In genomic region chr3:115922681-115923347, GRCh38 we compare ENCODE assay signal across 8 cellular contexts.
DNase-seq lines count a peak whose midpoint lies in the region; ATAC-seq, FAIRE-seq and TF ChIP-seq lines count a peak whose summit lies in the region.

No MANE protein-coding gene starts in this region.

- FAIRE-seq in D721Med (lab: Jason Lieb, UNC) (no peak), keratinocyte (lab: Jason Lieb, UNC) (no peak)

- H3K9me1 ChIP-seq in keratinocyte (ENCODE audit: control insufficient read depth, extremely low read depth, insufficient read depth, low read length): no peaks in the 10 kb centered on the region

- H3K27me3 ChIP-seq in RWPE2 (ENCODE audit: insufficient read depth, poor library complexity, severe bottlenecking): peaks cover under 1% of the 10 kb centered on the region
- no peaks in the 10 kb centered on the region for H3K27me3 ChIP-seq in keratinocyte (ENCODE audit: control insufficient read depth, extremely low read depth, insufficient read depth, low read length)
- no peaks in the 10 kb centered on the region for H3K27me3 ChIP-seq in effector memory CD4-positive, alpha-beta T cell (replicated peaks; ENCODE audit: control insufficient read depth, insufficient read depth, low read length, poor library complexity, severe bottlenecking)

- H2AFZ ChIP-seq in keratinocyte (ENCODE audit: control insufficient read depth, low read length): no peak overlapping the region

- no peak overlapping the region for H3K4me2 ChIP-seq in keratinocyte (ENCODE audit: control insufficient read depth, extremely low read depth, insufficient read depth, low read depth, low read length)

- H3K9me3 ChIP-seq in RWPE2 (ENCODE audit: severe bottlenecking) (no peaks in the 10 kb centered on the region), keratinocyte (ENCODE audit: control insufficient read depth, low read depth, low read length) (no peaks in the 10 kb centered on the region)
- no peaks in the 10 kb centered on the region for H3K9me3 ChIP-seq in effector memory CD4-positive, alpha-beta T cell (ENCODE audit: control insufficient read depth, low read length)

- H3K4me3 ChIP-seq in RWPE2 (ENCODE audit: severe bottlenecking) (no peak overlapping the region), keratinocyte (ENCODE audit: control insufficient read depth in 2 of 3, extremely low read depth in 1 of 3, insufficient read depth in 2 of 3, low read depth in 1 of 3, low read length in 3 of 3) (no peak overlapping the region)
- no peak overlapping the region for H3K4me3 ChIP-seq in effector memory CD4-positive, alpha-beta T cell (ENCODE audit: insufficient read depth, low read depth, low read length, poor library complexity, severe bottlenecking)

- no peaks in the 10 kb centered on the region for H4K20me1 ChIP-seq in keratinocyte (ENCODE audit: control insufficient read depth, extremely low read depth, insufficient read depth, low read length)

- no peak overlapping the region for H3K27ac ChIP-seq in RWPE2 (ENCODE audit: poor library complexity, severe bottlenecking)
- no peak overlapping the region for H3K27ac ChIP-seq in keratinocyte (ENCODE audit: control insufficient read depth, insufficient read depth, low read length)
- no peak overlapping the region for H3K27ac ChIP-seq in effector memory CD4-positive, alpha-beta T cell (ENCODE audit: insufficient read depth, low read length, poor library complexity, severe bottlenecking)

- no peak overlapping the region for H3K9ac ChIP-seq in keratinocyte (ENCODE audit: control insufficient read depth, extremely low read depth, insufficient read depth, low read length)

- dilution Hi-C loops in keratinocyte (cut with MboI; ENCODE audit: extremely low pct_ligation_motif_present, low sequenced_read_pairs): no loop called here

- H3K79me2 ChIP-seq in keratinocyte (ENCODE audit: control insufficient read depth, insufficient read depth, low read length): no peaks in the 10 kb centered on the region

- TF ChIP-seq CTCF in D721Med (IDR thresholded peaks at IDR 0.05; ENCODE audit: insufficient read depth, missing control alignments): peak; percentile 9
- TF ChIP-seq CTCF in RWPE2 (IDR thresholded peaks at IDR 0.05; ENCODE audit: poor library complexity, severe bottlenecking): peak; percentile 49
- peak; percentile 31 to 76 (median 63) for TF ChIP-seq CTCF in keratinocyte (optimal IDR thresholded peaks at IDR 0.05 in 1 of 3, IDR thresholded peaks at IDR 0.05 in 1 of 3, conservative IDR thresholded peaks at IDR 0.05 in 1 of 3; ENCODE audit: extremely low read depth in 1 of 3, insufficient read depth in 2 of 3, low read length in 3 of 3)

- H3K4me1 ChIP-seq in RWPE2 (ENCODE audit: insufficient read depth, poor library complexity, severe bottlenecking) (no peaks in the 10 kb centered on the region), keratinocyte (ENCODE audit: control insufficient read depth, extremely low read depth, insufficient read depth, low read length) (no peaks in the 10 kb centered on the region)
- no peaks in the 10 kb centered on the region for H3K4me1 ChIP-seq in effector memory CD4-positive, alpha-beta T cell (ENCODE audit: control insufficient read depth, insufficient read depth, low read length, poor library complexity, severe bottlenecking)

- ATAC-seq in HG02798 (IDR thresholded peaks at IDR 0.05; ENCODE audit: poor library complexity, unreplicated experiment) (peak; percentile 59), RWPE2 (ENCODE audit: low read depth) (peak; percentile 51; the same call in 1 of the 3 replicates), HG02571 (IDR thresholded peaks at IDR 0.05; ENCODE audit: unreplicated experiment) (no peak), GM21723 (IDR thresholded peaks at IDR 0.05; ENCODE audit: unreplicated experiment) (no peak)

- no peaks in the 10 kb centered on the region for H3K36me3 ChIP-seq in RWPE2 (ENCODE audit: low read depth)
- no peaks in the 10 kb centered on the region for H3K36me3 ChIP-seq in keratinocyte (ENCODE audit: control insufficient read depth in 2 of 2, extremely low read depth in 1 of 2, insufficient read depth in 2 of 2, low read length in 2 of 2)
- H3K36me3 ChIP-seq in effector memory CD4-positive, alpha-beta T cell (ENCODE audit: control insufficient read depth, insufficient read depth, low read length): no peaks in the 10 kb centered on the region

- DNase-seq in D721Med (ENCODE audit: insufficient read length, low spot score): no peak
- no peak for DNase-seq in RWPE2 (ENCODE audit: low spot score)
- no peak for DNase-seq in keratinocyte (ENCODE audit: low read depth, low spot score)
- DNase-seq in effector memory CD4-positive, alpha-beta T cell: no peak
- no peak for DNase-seq in activated T-cell treated with anti-CD3 and anti-CD28 coated beads, Interleukin-2, amount 50 U/mL, for 48 hours

Comparison
In these comparisons a context has a peak if more than half of its experiments do, and no peak if none do; other contexts are left out.
1. CTCF ChIP-seq: peak in every context shown above with its lines; median percentile 63 in keratinocyte; 49 in RWPE2; 9 in D721Med.
2. ATAC-seq: peak in HG02798 (single experiment) and RWPE2 (single experiment); none in HG02571 (single experiment) and GM21723 (single experiment).